ENCODE assay signal across 8 cellular contexts in genomic region chr1:46301406-46302090, GRCh38. TPM values are rescaled to one million over a fixed set of nuclear protein-coding genes. Genes with fewer than 3 reads are reported as not detected.
DNase-seq lines count a peak whose midpoint lies in the region; ATAC-seq and TF ChIP-seq lines count a peak whose summit lies in the region.

No MANE protein-coding gene starts in this region.

- H4K20me1 ChIP-seq in smooth muscle cell (ENCODE audit: low read depth), result peaks cover 73% of the 10 kb centered on the region

- peak overlapping the region; percentile 98 for H3K4me3 Mint-ChIP-seq in activated T-cell treated with anti-CD3 and anti-CD28 coated beads, Interleukin-2, amount 50 U/mL, for 4 hours

- no peak overlapping the region for H2AFZ ChIP-seq in smooth muscle cell (ENCODE audit: low read depth)

- H3K27me3 ChIP-seq in NT2/D1 (ENCODE audit: insufficient read depth, insufficient read length) (no peaks in the 10 kb centered on the region), body of pancreas (no peaks in the 10 kb centered on the region), iPS-20b (ENCODE audit: insufficient read depth, low read length) (no peaks in the 10 kb centered on the region), smooth muscle cell (ENCODE audit: low read depth) (no peaks in the 10 kb centered on the region)

- TF ChIP-seq CTCF in body of pancreas (IDR thresholded peaks at IDR 0.05) (no peak), smooth muscle cell (IDR thresholded peaks at IDR 0.05; ENCODE audit: borderline replicate concordance, insufficient read depth, poor library complexity, severe bottlenecking) (no peak)

- H3F3A ChIP-seq in smooth muscle cell (ENCODE audit: low read depth), result peaks cover 9% of the 10 kb centered on the region

- WGBS in body of pancreas, 2 donors, result 2 to 4% methylated on average over 31 to 34 of the region's 35 CpGs
- 12% methylated on average over 19 of the region's 35 CpGs for WGBS in smooth muscle cell (ENCODE audit: low lambda C conversion rate)

- H3K79me2 ChIP-seq in smooth muscle cell (ENCODE audit: low read depth), result peaks cover 92% of the 10 kb centered on the region

- H3K4me1 ChIP-seq in NT2/D1 (ENCODE audit: insufficient read depth, insufficient read length), result peaks cover 13% of the 10 kb centered on the region
- peaks cover 48% of the 10 kb centered on the region for H3K4me1 ChIP-seq in body of pancreas
- peaks cover 19% of the 10 kb centered on the region for H3K4me1 ChIP-seq in iPS-20b (ENCODE audit: insufficient read depth, low read length)
- peaks cover 23% of the 10 kb centered on the region for H3K4me1 ChIP-seq in smooth muscle cell (ENCODE audit: low read depth)

- H3K4me3 ChIP-seq in NT2/D1 (ENCODE audit: insufficient read length, low read depth) (peak overlapping the region; percentile 98), body of pancreas (peak overlapping the region; percentile 27 to 86), iPS-20b (ENCODE audit: low read length) (peak overlapping the region; percentile 98), smooth muscle cell (peak overlapping the region; percentile 79)

- intact Hi-C loops in body of pancreas (cut with DNase I), result no loop called here

- peak overlapping the region; percentile 96 for H3K4me2 ChIP-seq in smooth muscle cell

- H3K9me3 ChIP-seq in NT2/D1 (ENCODE audit: insufficient read depth, low read length), result no peaks in the 10 kb centered on the region
- H3K9me3 ChIP-seq in body of pancreas, result no peaks in the 10 kb centered on the region
- no peaks in the 10 kb centered on the region for H3K9me3 ChIP-seq in iPS-20b (ENCODE audit: insufficient read depth, low read depth, low read length)
- no peaks in the 10 kb centered on the region for H3K9me3 ChIP-seq in smooth muscle cell (replicated peaks; ENCODE audit: low read depth)

- no peaks in the 10 kb centered on the region for H3K27me3 Mint-ChIP-seq in activated T-cell treated with anti-CD3 and anti-CD28 coated beads, Interleukin-2, amount 50 U/mL, for 4 hours (ENCODE audit: low read depth)

- peaks cover 29% of the 10 kb centered on the region for H3K4me1 Mint-ChIP-seq in activated T-cell treated with anti-CD3 and anti-CD28 coated beads, Interleukin-2, amount 50 U/mL, for 4 hours (ENCODE audit: low read depth)

- peak overlapping the region; percentile 89 to 97 (median 95) for H3K27ac ChIP-seq in body of pancreas
- H3K27ac ChIP-seq in iPS-20b (ENCODE audit: low read length), result no peak overlapping the region
- peak overlapping the region; percentile 89 for H3K27ac ChIP-seq in smooth muscle cell (ENCODE audit: low read depth)

- no peak for DNase-seq in activated T-cell treated with anti-CD3 and anti-CD28 coated beads, Interleukin-2, amount 50 U/mL, for 4 hours
- no peak for DNase-seq in activated T-cell treated with anti-CD3 and anti-CD28 coated beads for 4 hours
- no peak for DNase-seq in NT2/D1 (ENCODE audit: low read depth, low spot score)
- DNase-seq in body of pancreas, result peak in 3 of 4 donors; percentile 36 to 58 (median 49)
- DNase-seq in smooth muscle cell (lab: John Stamatoyannopoulos, UW; ENCODE audit: unreplicated experiment), result no peak
- no peak for DNase-seq in NCI-H1092 (lab: John Stamatoyannopoulos, UW)

- H3K36me3 Mint-ChIP-seq in activated T-cell treated with anti-CD3 and anti-CD28 coated beads, Interleukin-2, amount 50 U/mL, for 4 hours (ENCODE audit: insufficient read depth), result peaks cover 22% of the 10 kb centered on the region

- H3K9ac ChIP-seq in NT2/D1 (ENCODE audit: insufficient read length, low read depth) (peak overlapping the region; percentile 97), iPS-20b (ENCODE audit: low read depth, low read length) (peak overlapping the region; percentile 99), smooth muscle cell (ENCODE audit: low read depth) (peak overlapping the region; percentile 99)

- ATAC-seq in activated T-cell treated with anti-CD3 and anti-CD28 coated beads, Interleukin-2, amount 50 U/mL, for 4 hours, result peak in 1 of 2 donors; percentile 5
- peak; percentile 2 for ATAC-seq in body of pancreas
- ATAC-seq in HG02870 (IDR thresholded peaks at IDR 0.05; ENCODE audit: unreplicated experiment), result no peak

- peaks cover 42% of the 10 kb centered on the region for H3K36me3 ChIP-seq in NT2/D1 (ENCODE audit: insufficient read depth, insufficient read length, low read length)
- H3K36me3 ChIP-seq in body of pancreas (replicated peaks in 1 of 2; ENCODE audit: insufficient read depth in 1 of 2, low read depth in 2 of 2), result peaks cover 0 to 6% of the 10 kb centered on the region in 2 donors
- H3K36me3 ChIP-seq in iPS-20b (ENCODE audit: insufficient read depth, low read depth, low read length), result peaks cover 17% of the 10 kb centered on the region
- H3K36me3 ChIP-seq in smooth muscle cell (ENCODE audit: low read depth), result no peaks in the 10 kb centered on the region

- H3K9me3 Mint-ChIP-seq in activated T-cell treated with anti-CD3 and anti-CD28 coated beads, Interleukin-2, amount 50 U/mL, for 4 hours, result no peaks in the 10 kb centered on the region

- TF ChIP-seq POLR2A in body of pancreas (IDR thresholded peaks at IDR 0.05), result no peak

RNA-seq across cellular contexts. Expression of gene LRRC41, which starts 1.9 kb away (rescaled TPM):
- total RNA-seq in activated T-cell treated with anti-CD3 and anti-CD28 coated beads, Interleukin-2, amount 50 U/mL, for 4 hours, result 10 to 100 TPM; 43.0 to 47.7 (median 45.8) TPM
- total RNA-seq in body of pancreas, result 10 to 100 TPM; 36.6 to 59.0 TPM
- 91.5 and 105 TPM in 2 replicates for total RNA-seq in smooth muscle cell
- polyA plus RNA-seq in smooth muscle cell, result 118 and 121 TPM in 2 replicates

RNA-seq across cellular contexts. Expression of gene UQCRH, which starts 1.9 kb away (rescaled TPM):
- total RNA-seq in activated T-cell treated with anti-CD3 and anti-CD28 coated beads, Interleukin-2, amount 50 U/mL, for 4 hours, result 100 to 1,000 TPM; 283 to 366 (median 338) TPM
- total RNA-seq in body of pancreas (100 to 1,000 TPM in 1 of 2 donors, 10 to 100 TPM in 1; 92.4 to 195 TPM), smooth muscle cell (555 and 652 TPM in 2 replicates)
- polyA plus RNA-seq in smooth muscle cell, result 284 and 333 TPM in 2 replicates

RNA-seq across cellular contexts. Expression of gene NSUN4, which starts 39.1 kb away (rescaled TPM):
- total RNA-seq in activated T-cell treated with anti-CD3 and anti-CD28 coated beads, Interleukin-2, amount 50 U/mL, for 4 hours, result 10 to 100 TPM; 42.2 to 44.1 (median 44.0) TPM
- 10 to 100 TPM; 15.6 to 26.0 TPM for total RNA-seq in body of pancreas
- total RNA-seq in smooth muscle cell, result 12.5 and 14.1 TPM in 2 replicates
- polyA plus RNA-seq in smooth muscle cell, result 10.6 and 10.8 TPM in 2 replicates

RNA-seq across cellular contexts. Expression of gene RAD54L, which starts 54.0 kb away (rescaled TPM):
- total RNA-seq in activated T-cell treated with anti-CD3 and anti-CD28 coated beads, Interleukin-2, amount 50 U/mL, for 4 hours, result 10 to 100 TPM; 24.5 to 32.8 (median 28.6) TPM
- under 1 TPM in 1 of 2 donors, not detected in 1; under 0.01 TPM for total RNA-seq in body of pancreas
- 1.7 and 4.9 TPM in 2 replicates for total RNA-seq in smooth muscle cell
- polyA plus RNA-seq in smooth muscle cell, result 5.6 and 7.1 TPM in 2 replicates

Comparison
In these comparisons a context has a peak if more than half of its experiments do, and no peak if none do; other contexts are left out.
1. DNase-seq: peak in body of pancreas (3 of 4); none in activated T-cell treated with anti-CD3 and anti-CD28 coated beads, Interleukin-2, amount 50 U/mL, for 4 hours (single experiment), activated T-cell treated with anti-CD3 and anti-CD28 coated beads for 4 hours (single experiment), NT2/D1 (single experiment), smooth muscle cell (single experiment) and NCI-H1092 (single experiment).
2. Peak in every context shown above with its lines, with median percentiles within 50 percentile points of each other: H3K4me3 ChIP-seq and H3K9ac ChIP-seq.